Comparison of ENCODE assay signal across 13 cellular contexts in the genomic region with DNA sequence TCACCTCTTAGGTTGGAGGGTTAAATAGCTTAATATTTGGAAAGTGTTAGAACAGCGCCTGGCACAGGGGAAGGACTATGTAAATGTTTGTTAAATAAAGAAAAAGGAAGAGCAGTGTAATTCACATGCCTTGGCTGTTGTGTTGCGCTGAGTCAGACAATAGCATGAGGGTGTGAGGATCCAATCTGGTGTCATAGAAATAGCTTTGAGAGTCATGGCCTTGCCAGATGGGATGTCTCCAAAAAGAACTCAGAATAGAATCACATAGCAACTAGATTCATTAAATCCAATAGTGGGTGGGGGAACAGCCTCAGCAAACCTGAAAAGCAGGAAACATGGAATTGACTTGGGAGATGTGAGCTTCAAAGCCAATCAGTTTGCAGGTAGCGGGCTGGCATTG. TPM values are rescaled to one million over a fixed set of nuclear protein-coding genes. Genes with fewer than 3 reads are reported as not detected.
DNase-seq lines count a peak whose midpoint lies in the region; ATAC-seq, FAIRE-seq and TF ChIP-seq lines count a peak whose summit lies in the region.
"Had no signal": no experiment of that assay in that cellular context is flagged by ENCODE, and none has a peak within 500 bp of the region (broad histone marks: within the 10 kb centered on the region; RNA-seq: fewer than 3 reads in every experiment).

No MANE protein-coding gene starts in this region.

- peaks cover 11% of the 10 kb centered on the region for H3K79me2 ChIP-seq in GM23248 (ENCODE audit: insufficient read depth)

- H3K27ac ChIP-seq in GM23248 (no peak overlapping the region), VCaP (peak overlapping the region; percentile 2; the same call in 1 of the 2 replicates), heart right ventricle (peak overlapping the region; percentile 36 to 88 (median 75))

- H3K27me3 ChIP-seq in GM23248 (replicated peaks; ENCODE audit: insufficient read depth) (no peaks in the 10 kb centered on the region), heart right ventricle (no peaks in the 10 kb centered on the region)

- peaks cover 10% of the 10 kb centered on the region for H3K4me1 ChIP-seq in GM23248 (ENCODE audit: insufficient read depth)
- peaks cover 0 to 33% (median 27%) of the 10 kb centered on the region in 9 donors for H3K4me1 ChIP-seq in heart right ventricle

- in situ Hi-C loops in GM23248 (cut with MboI): no loop called here

- H3F3A ChIP-seq in GM23248 (ENCODE audit: insufficient read depth): 0 out of 2 replicates have a peak, but pooled peaks cover 3% of the 10 kb centered on the region

- H2AFZ ChIP-seq in GM23248: no peak overlapping the region

- no peak overlapping the region for H3K9ac ChIP-seq in GM23248

- peak; percentile 18 to 63 (median 55) for ATAC-seq in heart right ventricle
- ATAC-seq in GM21825 (IDR thresholded peaks at IDR 0.05; ENCODE audit: unreplicated experiment): no peak
- ATAC-seq in HG02884 (IDR thresholded peaks at IDR 0.05; ENCODE audit: unreplicated experiment): no peak

- DNase-seq in GM23248: peak; percentile 87
- peak in 1 of 2 donors; percentile 46 for DNase-seq in heart right ventricle
- peak; percentile 69 for DNase-seq in putamen (ENCODE audit: low spot score)
- DNase-seq in GM19239 (ENCODE audit: insufficient read length, low spot score): no peak
- DNase-seq in NCI-H128 (lab: John Stamatoyannopoulos, UW; ENCODE audit: unreplicated experiment): no peak
- DNase-seq: activated T-cell treated with anti-CD3 and anti-CD28 coated beads for 4 hours, NCI-H2171 treated with DMSO at 0.1 percent for 48 hours, nephron progenitor cell, SHP77 had no signal

- H3K9me2 ChIP-seq in GM23248 (ENCODE audit: insufficient read depth): no peaks in the 10 kb centered on the region

- H3K36me3 ChIP-seq in GM23248 (ENCODE audit: low read depth) (no peaks in the 10 kb centered on the region), heart right ventricle (no peaks in the 10 kb centered on the region)

- FAIRE-seq in GM19239 (lab: Jason Lieb, UNC): no peak
- FAIRE-seq: endothelial cell of umbilical vein had no signal

- H3K9me3 ChIP-seq in GM23248 (ENCODE audit: low read depth): no peaks in the 10 kb centered on the region
- H3K9me3 ChIP-seq in heart right ventricle: no peaks in the 10 kb centered on the region

- TF ChIP-seq CTCF in VCaP (conservative IDR thresholded peaks at IDR 0.05) (no peak), heart right ventricle (IDR thresholded peaks at IDR 0.05) (no peak)

- no peak overlapping the region for H3K4me3 ChIP-seq in GM23248
- no peak overlapping the region for H3K4me3 ChIP-seq in heart right ventricle

- intact Hi-C loops in heart right ventricle (cut with DNase I): loop anchor here in 4 of 10 donors (5.0 to 10.0 kb wide), 3 partner anchors 102 to 282 kb away; a partner anchor contains a TSS

- H3K4me2 ChIP-seq in GM23248 (ENCODE audit: unreplicated experiment): no peak overlapping the region

- 28 to 31% methylated on average over 3 of the region's 3 CpGs for WGBS in GM23248 (ENCODE audit: low coverage in 1 of 2, low lambda C conversion rate in 2 of 2, missing lambda C conversion rate in 2 of 2), 2 experiments
- WGBS in heart right ventricle, 2 donors: 44 to 53% methylated on average over 3 of the region's 3 CpGs

- no peaks in the 10 kb centered on the region for H4K20me1 ChIP-seq in GM23248 (ENCODE audit: insufficient read depth)

RNA-seq across cellular contexts. Expression of a gene that starts 3.9 kb away (rescaled TPM):
- 23.9 and 35.0 TPM in 2 replicates for total RNA-seq in GM23248 (2014; rRNA removed; shearing (Covaris generic))
- polyA plus RNA-seq in GM23248 (2016; fragmentation: Nextera tagmentation; extraction: Ambion mirVana): 19.5 and 21.0 TPM in 2 replicates
- 10 to 100 TPM; 17.4 to 23.8 (median 21.2) TPM for total RNA-seq in heart right ventricle
- 1 to 10 TPM; 5.5 to 6.5 TPM for polyA plus RNA-seq in heart right ventricle

RNA-seq across cellular contexts. Expression of a gene that starts 37.7 kb away (rescaled TPM):
- 7.0 and 27.2 TPM in 2 replicates for total RNA-seq in GM23248 (2014; rRNA removed; shearing (Covaris generic))
- 41.7 and 41.8 TPM in 2 replicates for polyA plus RNA-seq in GM23248 (2016; fragmentation: Nextera tagmentation; extraction: Ambion mirVana)
- 100 to 1,000 TPM in 4 of 10 donors, 10 to 100 TPM in 6; 64.7 to 190 (median 92.8) TPM for total RNA-seq in heart right ventricle
- polyA plus RNA-seq in heart right ventricle: 100 to 1,000 TPM; 129 to 227 TPM

Comparison
In these comparisons a context has a peak if more than half of its experiments do, and no peak if none do; other contexts are left out.
1. DNase-seq: peak in GM23248 (single experiment) and putamen (single experiment); none in GM19239 (single experiment) and NCI-H128 (single experiment).
2. ATAC-seq: peak in heart right ventricle (8 of 8); none in GM21825 (single experiment) and HG02884 (single experiment).